ENCODE assay signal across 23 cellular contexts in the genomic region with DNA sequence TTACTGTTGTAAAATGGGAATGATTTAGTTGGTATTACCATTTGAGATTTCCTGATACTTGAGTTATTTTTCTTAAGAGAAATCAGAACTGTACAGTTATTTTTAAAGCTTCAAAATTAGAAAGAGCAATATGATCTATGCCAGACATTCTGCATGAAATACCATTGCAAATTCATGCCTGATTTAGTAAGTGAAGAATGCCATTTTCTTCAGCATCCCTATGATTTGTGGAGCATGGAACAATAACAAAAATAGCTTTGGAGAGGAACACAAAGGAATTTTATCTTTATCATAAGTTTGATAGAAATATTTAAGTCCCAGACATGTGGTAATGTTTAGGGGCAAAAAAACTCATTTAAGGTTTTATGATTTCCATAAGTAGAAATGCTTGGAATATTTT.
DNase-seq lines count a peak whose midpoint lies in the region; ATAC-seq, FAIRE-seq and TF ChIP-seq lines count a peak whose summit lies in the region.
"Had no signal": no experiment of that assay in that cellular context is flagged by ENCODE, and none has a peak within 500 bp of the region (broad histone marks: within the 10 kb centered on the region; RNA-seq: fewer than 3 reads in every experiment).

No MANE protein-coding gene starts in this region.

- H3K4me2 ChIP-seq in astrocyte (ENCODE audit: low read length) (no peak overlapping the region), Karpas-422 (ENCODE audit: low read depth, low read length, poor library complexity, severe bottlenecking) (no peak overlapping the region)
- H3K4me2 ChIP-seq: A549, BLaER1 had no signal

- peaks cover 6% of the 10 kb centered on the region for H3K9me3 ChIP-seq in astrocyte (ENCODE audit: insufficient read depth, low read depth, low read length)
- peaks cover 19% of the 10 kb centered on the region for H3K9me3 ChIP-seq in Karpas-422 (ENCODE audit: low read length)
- H3K9me3 ChIP-seq: A549, BLaER1 had no signal

- CTCF ChIA-PET in AG04449 (lab: Yijun Ruan, JAX) = no interaction called here

- no peaks in the 10 kb centered on the region for H3K4me1 ChIP-seq in astrocyte (ENCODE audit: insufficient read depth, low read length)
- H3K4me1 ChIP-seq in Karpas-422 (ENCODE audit: low read length) = no peaks in the 10 kb centered on the region
- H3K4me1 ChIP-seq: A549, BLaER1 had no signal

- no peak overlapping the region for H3K27ac ChIP-seq in astrocyte (ENCODE audit: low read depth, low read length)
- no peak overlapping the region for H3K27ac ChIP-seq in Karpas-422 (ENCODE audit: low read length)
- H3K27ac ChIP-seq: 22Rv1, A549, BLaER1, GM23248 had no signal

- DNase-seq in AG04449 (ENCODE audit: low read depth, low spot score) = peak; percentile 17
- no peak for DNase-seq in astrocyte (ENCODE audit: low read depth)
- peak; percentile 11 for DNase-seq in fibroblast of peridontal ligament (ENCODE audit: extremely low read depth)
- no peak for DNase-seq in Karpas-422
- DNase-seq in anterior cingulate cortex (lab: John Stamatoyannopoulos, UW) = no peak
- no peak for DNase-seq in NAMALWA (ENCODE audit: low spot score)
- DNase-seq: CD4-positive, alpha-beta memory T cell; DMS153; DMS79; GDM1; GM23248; H7; HFFc6 had no signal

- no peak for TF ChIP-seq CTCF in AG04449 (IDR thresholded peaks at IDR 0.05; ENCODE audit: insufficient read depth, low read length, missing control alignments)
- no peak for TF ChIP-seq CTCF in astrocyte (IDR thresholded peaks at IDR 0.05; ENCODE audit: insufficient read depth, low read depth, low read length)
- TF ChIP-seq CTCF in nephron (IDR thresholded peaks at IDR 0.05; ENCODE audit: unreplicated experiment in 3 of 3) = no peak

- no peak overlapping the region for H3K4me3 Mint-ChIP-seq in astrocyte (ENCODE audit: unreplicated experiment)
- H3K4me3 Mint-ChIP-seq in nephron = no peak overlapping the region
- H3K4me3 Mint-ChIP-seq: CD14-positive monocyte; CD4-positive, alpha-beta memory T cell; HFFc6 had no signal

- H3K9me3 Mint-ChIP-seq in astrocyte (ENCODE audit: unreplicated experiment) (peaks cover 13% of the 10 kb centered on the region), nephron (peaks cover 16% of the 10 kb centered on the region)

- H3K27me3 ChIP-seq in astrocyte (ENCODE audit: insufficient read depth, low read length) (no peaks in the 10 kb centered on the region), Karpas-422 (ENCODE audit: low read length) (no peaks in the 10 kb centered on the region)
- H3K27me3 ChIP-seq: BLaER1 had no signal

- H3K9me2 ChIP-seq in Karpas-422 (replicated peaks; ENCODE audit: insufficient read depth, low read length) = no peaks in the 10 kb centered on the region

- H3K79me2 ChIP-seq in astrocyte (ENCODE audit: insufficient read depth, low read length) (no peaks in the 10 kb centered on the region), Karpas-422 (ENCODE audit: low read length) (no peaks in the 10 kb centered on the region)

- no peaks in the 10 kb centered on the region for H3K36me3 Mint-ChIP-seq in astrocyte (ENCODE audit: low read depth, unreplicated experiment)
- peaks cover 13% of the 10 kb centered on the region for H3K36me3 Mint-ChIP-seq in nephron (ENCODE audit: low read depth)
- H3K36me3 Mint-ChIP-seq: CD14-positive monocyte; CD4-positive, alpha-beta memory T cell had no signal

- H3K27me3 Mint-ChIP-seq in astrocyte (ENCODE audit: low read depth, unreplicated experiment) (no peaks in the 10 kb centered on the region), nephron (ENCODE audit: low read depth) (no peaks in the 10 kb centered on the region)
- H3K27me3 Mint-ChIP-seq: CD4-positive, alpha-beta memory T cell had no signal

- no peak overlapping the region for H3K4me3 ChIP-seq in AG04449 (ENCODE audit: low read depth, low read length)
- no peak overlapping the region for H3K4me3 ChIP-seq in astrocyte (ENCODE audit: insufficient read depth, low read depth, low read length)
- no peak overlapping the region for H3K4me3 ChIP-seq in Karpas-422 (ENCODE audit: low read length)
- H3K4me3 ChIP-seq: A549, BLaER1, GM23248 had no signal

- FAIRE-seq in astrocyte (lab: Jason Lieb, UNC) = peak; percentile 13
- FAIRE-seq: A549, GM12892, GM18507, HTR-8/SVneo had no signal

- POLR2A ChIA-PET in AG04449 (lab: Yijun Ruan, JAX) = no interaction called here

- H3K4me1 Mint-ChIP-seq in astrocyte (ENCODE audit: low read depth, unreplicated experiment) = peaks cover 6% of the 10 kb centered on the region
- peaks cover 16% of the 10 kb centered on the region for H3K4me1 Mint-ChIP-seq in nephron
- H3K4me1 Mint-ChIP-seq: CD14-positive monocyte; CD4-positive, alpha-beta memory T cell had no signal

- H3K27ac Mint-ChIP-seq in astrocyte (ENCODE audit: unreplicated experiment) (no peak overlapping the region), nephron (peak overlapping the region in 2 of 3 experiments; percentile 29 to 39)
- H3K27ac Mint-ChIP-seq: CD14-positive monocyte; CD4-positive, alpha-beta memory T cell; HFFc6 had no signal

- no peak overlapping the region for H3K9ac ChIP-seq in astrocyte (ENCODE audit: low read length)
- H3K9ac ChIP-seq in Karpas-422 (ENCODE audit: low read length) = no peak overlapping the region
- H3K9ac ChIP-seq: BLaER1, GM23248 had no signal

- H2AFZ ChIP-seq in astrocyte (ENCODE audit: low read depth, low read length) = no peak overlapping the region
- no peak overlapping the region for H2AFZ ChIP-seq in Karpas-422 (ENCODE audit: low read length)
- H2AFZ ChIP-seq: GM23248 had no signal

- ATAC-seq in HG03460 (IDR thresholded peaks at IDR 0.05; ENCODE audit: unreplicated experiment) = no peak
- ATAC-seq: A549, HCT116 had no signal

- H4K20me1 ChIP-seq in astrocyte (ENCODE audit: insufficient read depth, low read length) (no peaks in the 10 kb centered on the region), Karpas-422 (ENCODE audit: insufficient read depth, low read depth, low read length) (no peaks in the 10 kb centered on the region)
- H4K20me1 ChIP-seq: BLaER1 had no signal

- H3K36me3 ChIP-seq in astrocyte (ENCODE audit: insufficient read depth, low read length) (no peaks in the 10 kb centered on the region), Karpas-422 (ENCODE audit: insufficient read depth, low read length) (no peaks in the 10 kb centered on the region)
- H3K36me3 ChIP-seq: BLaER1 had no signal

Comparison
In these comparisons a context has a peak if more than half of its experiments do, and no peak if none do; other contexts are left out.
1. DNase-seq: peak in AG04449 (single experiment) and fibroblast of peridontal ligament (single experiment); none in astrocyte (single experiment), Karpas-422 (single experiment), anterior cingulate cortex (0 of 58) and NAMALWA (single experiment).